In genomic region chr1:207579436-207579799, GRCh38 we compare ENCODE assay signal across 8 cellular contexts.
DNase-seq lines count a peak whose midpoint lies in the region; ATAC-seq lines count a peak whose summit lies in the region.

No MANE protein-coding gene starts in this region.

- no peak overlapping the region for H3K27ac Mint-ChIP-seq in activated naive CD4-positive, alpha-beta T cell treated with anti-CD3 and anti-CD28 coated beads, Interleukin-2, amount 50 U/mL, for 72 hours

- ATAC-seq in GM18867 (IDR thresholded peaks at IDR 0.05; ENCODE audit: unreplicated experiment): peak; percentile 87
- ATAC-seq in HG03139 (IDR thresholded peaks at IDR 0.05; ENCODE audit: unreplicated experiment): peak; percentile 82
- ATAC-seq in activated naive CD4-positive, alpha-beta T cell treated with anti-CD3 and anti-CD28 coated beads, Interleukin-2, amount 50 U/mL, for 72 hours: peak; percentile 71 to 83

- H3K36me3 Mint-ChIP-seq in activated naive CD4-positive, alpha-beta T cell treated with anti-CD3 and anti-CD28 coated beads, Interleukin-2, amount 50 U/mL, for 72 hours: no peaks in the 10 kb centered on the region

- no peak overlapping the region for H3K4me3 ChIP-seq in skeletal muscle cell (ENCODE audit: low read depth, low read length)

- DNase-seq in CMK (ENCODE audit: low read depth) (peak; percentile 54), NCI-H345 treated with DMSO at 0.1 percent for 48 hours (lab: John Stamatoyannopoulos, UW; ENCODE audit: unreplicated experiment) (peak; percentile 5), hippocampal formation (lab: John Stamatoyannopoulos, UW) (peak; percentile 67 to 69), skeletal muscle cell (ENCODE audit: low read depth) (peak; percentile 20), KG1 (lab: John Stamatoyannopoulos, UW) (no peak)
- peak in 1 of 2 donors; percentile 37 for DNase-seq in activated naive CD4-positive, alpha-beta T cell treated with anti-CD3 and anti-CD28 coated beads, Interleukin-2, amount 50 U/mL, for 72 hours (ENCODE audit: low spot score in 2 of 2)

- H3K9me3 Mint-ChIP-seq in activated naive CD4-positive, alpha-beta T cell treated with anti-CD3 and anti-CD28 coated beads, Interleukin-2, amount 50 U/mL, for 72 hours: no peaks in the 10 kb centered on the region
